Comparison of ENCODE assay signal across 15 cellular contexts in the genomic region with DNA sequence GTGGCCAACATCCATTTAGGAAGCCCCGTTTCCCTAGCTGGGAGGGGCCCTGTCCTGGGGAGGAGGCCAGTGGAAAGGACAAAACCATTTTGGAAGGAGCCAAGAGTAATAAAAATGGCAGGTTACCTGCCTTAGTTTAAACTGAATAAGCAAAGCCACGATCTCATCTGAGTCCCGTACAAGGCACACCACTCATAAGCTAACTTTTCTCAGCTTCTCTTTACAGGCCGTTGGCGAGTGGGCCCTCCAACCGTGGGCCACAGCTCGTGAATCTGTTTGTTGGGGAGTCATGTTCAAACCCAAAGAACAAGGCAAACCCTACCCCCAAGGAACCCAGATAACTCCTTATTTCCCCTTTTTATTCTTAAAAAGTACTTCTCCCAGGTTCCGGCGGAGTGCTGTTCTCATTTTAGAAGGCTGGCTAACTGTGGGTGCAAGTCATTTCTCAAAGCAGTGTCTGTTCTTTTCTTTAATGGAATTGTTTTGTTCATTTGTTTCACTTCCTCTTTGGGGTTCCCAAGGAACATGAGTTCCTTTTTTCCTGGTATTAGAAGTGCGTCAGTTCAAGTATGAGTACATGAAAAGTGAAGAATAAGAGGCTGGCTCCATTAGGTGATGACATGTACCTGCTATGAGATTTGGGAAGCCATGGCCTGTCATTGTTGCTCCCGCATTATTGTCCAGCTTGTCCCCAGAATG.
A peak's percentile ranks its signal among the peaks of the same experiment; 100 is the strongest.
DNase-seq lines count a peak whose midpoint lies in the region; ATAC-seq and TF ChIP-seq lines count a peak whose summit lies in the region.
"Had no signal": no experiment of that assay in that cellular context is flagged by ENCODE, and none has a peak within 500 bp of the region (broad histone marks: within the 10 kb centered on the region; RNA-seq: fewer than 3 reads in every experiment).

No MANE protein-coding gene starts in this region.

- TF ChIP-seq CTCF in Peyer's patch (IDR thresholded peaks at IDR 0.05) = no peak

- peaks cover 0 to 13% (median 5%) of the 10 kb centered on the region in 11 experiments; a peak in 9 of 22 replicates for H3K9me3 ChIP-seq in BLaER1 treated with 17β-estradiol and CSF1 and Interleukin-3, amounts not matched to agents 10 nM and 100 nM (replicated peaks in 1 of 11)
- no peaks in the 10 kb centered on the region for H3K9me3 ChIP-seq in Peyer's patch

- peak overlapping the region; percentile 2 to 88 (median 70); a peak in 19 of 22 replicates for H3K27ac ChIP-seq in BLaER1 treated with 17β-estradiol and CSF1 and Interleukin-3, amounts not matched to agents 10 nM and 100 nM
- H3K27ac ChIP-seq in Peyer's patch = peak overlapping the region in 3 of 4 donors; percentile 19 to 60 (median 45)
- H3K27ac ChIP-seq: SK-N-MC had no signal

- peak overlapping the region in 2 of 10 experiments; percentile 29 to 32; a peak in 5 of 20 replicates for H3K4me3 ChIP-seq in BLaER1 treated with 17β-estradiol and CSF1 and Interleukin-3, amounts not matched to agents 10 nM and 100 nM
- H3K4me3 ChIP-seq in Peyer's patch = no peak overlapping the region
- H3K4me3 ChIP-seq: SK-N-MC had no signal

- peak overlapping the region; percentile 63 to 94 (median 81) for H3K4me2 ChIP-seq in BLaER1 treated with 17β-estradiol and CSF1 and Interleukin-3, amounts not matched to agents 10 nM and 100 nM

- H3K9ac ChIP-seq in BLaER1 treated with 17β-estradiol and CSF1 and Interleukin-3, amounts not matched to agents 10 nM and 100 nM = peak overlapping the region in 6 of 11 experiments; percentile 49 to 68 (median 63); a peak in 10 of 22 replicates

- DNase-seq in Peyer's patch = no peak
- DNase-seq in Right ventricle myocardium superior = no peak
- DNase-seq in pons (ENCODE audit: low spot score) = peak; percentile 87
- DNase-seq in GM19240 (ENCODE audit: insufficient read length, low spot score) = no peak
- no peak for DNase-seq in stimulated activated naive CD8-positive, alpha-beta T cell treated with anti-CD3 and anti-CD28 coated beads, Interleukin-15, Interleukin-2, amounts not matched to agents 100 U/mL and 50 U/mL, for 24 hours
- DNase-seq: activated T-cell treated with anti-CD3 and anti-CD28 coated beads, Interleukin-2, amount 50 U/mL, for 4 hours; DMS153; effector CD4-positive, alpha-beta T cell; NCI-H1417; NCI-H69 had no signal

- no peaks in the 10 kb centered on the region for H4K20me1 ChIP-seq in BLaER1 treated with 17β-estradiol and CSF1 and Interleukin-3, amounts not matched to agents 10 nM and 100 nM

- H3K4me1 ChIP-seq in BLaER1 treated with 17β-estradiol and CSF1 and Interleukin-3, amounts not matched to agents 10 nM and 100 nM = peaks cover 61 to 95% (median 76%) of the 10 kb centered on the region in 10 experiments
- H3K4me1 ChIP-seq in Peyer's patch = peaks cover 0 to 11% (median 0%) of the 10 kb centered on the region in 4 donors

- H3K36me3 ChIP-seq in BLaER1 treated with 17β-estradiol and CSF1 and Interleukin-3, amounts not matched to agents 10 nM and 100 nM = no peaks in the 10 kb centered on the region
- H3K36me3 ChIP-seq in Peyer's patch = no peaks in the 10 kb centered on the region

- ATAC-seq in Right ventricle myocardium superior (ENCODE audit: poor library complexity) (peak; percentile 32), GM18870 (IDR thresholded peaks at IDR 0.05; ENCODE audit: unreplicated experiment) (no peak), HG02623 (IDR thresholded peaks at IDR 0.05; ENCODE audit: unreplicated experiment) (no peak)
- ATAC-seq in stimulated activated naive CD8-positive, alpha-beta T cell treated with anti-CD3 and anti-CD28 coated beads, Interleukin-15, Interleukin-2, amounts not matched to agents 100 U/mL and 50 U/mL, for 24 hours = no peak
- ATAC-seq: activated CD4-positive, CD25-positive, alpha-beta regulatory T cell treated with anti-CD3 and anti-CD28 coated beads, Interleukin-2, amount 50 U/mL, for 24 hours; activated T-cell treated with anti-CD3 and anti-CD28 coated beads, Interleukin-2, amount 50 U/mL, for 4 hours had no signal

- H3K27me3 ChIP-seq in BLaER1 treated with 17β-estradiol and CSF1 and Interleukin-3, amounts not matched to agents 10 nM and 100 nM = no peaks in the 10 kb centered on the region
- no peaks in the 10 kb centered on the region for H3K27me3 ChIP-seq in Peyer's patch

- TF ChIP-seq POLR2A in Peyer's patch (IDR thresholded peaks at IDR 0.05) = no peak

- intact Hi-C loops in Right ventricle myocardium superior (cut with DNase I) = no loop called here
